Comparison of ENCODE assay signal across 14 cellular contexts in the genomic region with DNA sequence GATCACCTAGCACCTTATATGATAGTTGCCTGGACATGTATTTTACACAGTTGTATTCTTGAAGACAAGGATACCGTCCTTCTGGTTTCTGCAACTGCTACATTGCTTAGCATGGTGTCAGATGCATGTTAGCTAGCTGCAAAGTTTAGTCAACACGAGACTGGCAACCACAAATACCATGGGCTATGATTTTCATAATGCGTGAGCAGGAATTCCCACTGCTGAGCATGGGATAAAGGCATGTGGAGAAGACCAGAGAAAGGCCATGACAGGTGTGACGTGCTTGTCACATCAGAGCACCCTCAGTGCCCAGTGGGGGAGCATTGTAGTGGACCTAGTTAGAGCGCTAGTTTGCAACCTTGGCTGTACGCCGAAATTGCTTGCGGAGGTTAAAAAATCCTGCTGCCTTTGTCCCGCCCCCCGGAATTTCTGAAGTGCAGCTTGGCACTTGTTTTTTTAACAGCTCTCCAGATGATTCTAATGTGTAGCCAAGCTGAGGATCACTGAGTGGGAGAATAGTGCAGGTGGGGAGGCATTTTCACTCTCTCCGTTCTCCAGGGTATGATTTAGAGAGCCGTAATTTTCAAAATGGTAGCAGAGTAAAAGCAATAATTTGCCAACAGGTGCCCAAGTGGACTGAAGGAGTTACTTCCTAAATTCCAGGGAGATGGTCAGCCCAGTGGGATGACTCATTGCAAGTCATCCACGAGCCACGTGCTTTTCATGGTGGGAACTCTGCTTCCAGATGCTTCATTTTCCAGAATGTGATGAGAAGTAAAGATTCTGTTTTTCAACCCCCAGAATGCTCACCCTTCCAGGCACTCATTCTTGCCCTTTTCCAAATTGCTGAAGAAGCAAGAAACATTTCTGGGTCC.
DNase-seq lines count a peak whose midpoint lies in the region; FAIRE-seq and TF ChIP-seq lines count a peak whose summit lies in the region.
"Had no signal": no experiment of that assay in that cellular context is flagged by ENCODE, and none has a peak within 500 bp of the region (broad histone marks: within the 10 kb centered on the region; RNA-seq: fewer than 3 reads in every experiment).

No MANE protein-coding gene starts in this region.

- POLR2A ChIA-PET in endothelial cell of umbilical vein (lab: Charles Lee) (no interaction called here), A673 (lab: Charles Lee; ENCODE audit: low non-redundant PET) (no interaction called here)

- no peak overlapping the region for H3K27ac ChIP-seq in GM23248
- no peak overlapping the region for H3K27ac ChIP-seq in endothelial cell of umbilical vein (ENCODE audit: insufficient read depth, low read depth, low read length)
- H3K27ac ChIP-seq in uterus = no peak overlapping the region
- no peak overlapping the region for H3K27ac ChIP-seq in A673 (ENCODE audit: low read depth, low read length, poor library complexity, severe bottlenecking)
- H3K27ac ChIP-seq: gastroesophageal sphincter, lower lobe of right lung, transverse colon had no signal

- H3K4me3 ChIP-seq in GM23248 = no peak overlapping the region
- H3K4me3 ChIP-seq in endothelial cell of umbilical vein (replicated peaks in 1 of 3; ENCODE audit: insufficient read depth in 1 of 3, low read depth in 1 of 3, low read length in 3 of 3) = no peak overlapping the region
- H3K4me3 ChIP-seq in uterus = no peak overlapping the region
- H3K4me3 ChIP-seq in A673 (ENCODE audit: low read depth, low read length, poor library complexity, severe bottlenecking) = no peak overlapping the region
- H3K4me3 ChIP-seq: gastroesophageal sphincter, lower lobe of right lung, transverse colon had no signal

- H3K27me3 ChIP-seq in GM23248 (replicated peaks; ENCODE audit: insufficient read depth) = no peaks in the 10 kb centered on the region
- no peaks in the 10 kb centered on the region for H3K27me3 ChIP-seq in endothelial cell of umbilical vein (ENCODE audit: control insufficient read depth in 2 of 2, insufficient read depth in 2 of 2, low read length in 2 of 2)
- H3K27me3 ChIP-seq in uterus = no peaks in the 10 kb centered on the region
- H3K27me3 ChIP-seq in A673 (replicated peaks; ENCODE audit: insufficient read depth, low read depth, low read length, poor library complexity) = no peaks in the 10 kb centered on the region
- H3K27me3 ChIP-seq: gastroesophageal sphincter, transverse colon had no signal

- H3K79me2 ChIP-seq in GM23248 (ENCODE audit: insufficient read depth) (no peaks in the 10 kb centered on the region), endothelial cell of umbilical vein (ENCODE audit: control insufficient read depth, insufficient read depth, low read length) (no peaks in the 10 kb centered on the region)

- no peak for FAIRE-seq in endothelial cell of umbilical vein (lab: Jason Lieb, UNC)

- H3K9me3 ChIP-seq in GM23248 (ENCODE audit: low read depth) (no peaks in the 10 kb centered on the region), endothelial cell of umbilical vein (replicated peaks; ENCODE audit: control insufficient read depth, insufficient read depth, low read length) (no peaks in the 10 kb centered on the region), uterus (no peaks in the 10 kb centered on the region), A673 (ENCODE audit: low read depth, low read length, poor library complexity, severe bottlenecking) (no peaks in the 10 kb centered on the region)
- H3K9me3 ChIP-seq: gastroesophageal sphincter, lower lobe of right lung, transverse colon had no signal

- no peak overlapping the region for H3K4me2 ChIP-seq in GM23248 (ENCODE audit: unreplicated experiment)
- no peak overlapping the region for H3K4me2 ChIP-seq in endothelial cell of umbilical vein (ENCODE audit: insufficient read depth, low read length)

- peaks cover 10% of the 10 kb centered on the region for H3K4me1 ChIP-seq in GM23248 (ENCODE audit: insufficient read depth)
- H3K4me1 ChIP-seq in endothelial cell of umbilical vein (ENCODE audit: control insufficient read depth, extremely low read depth, insufficient read depth, low read length) = no peaks in the 10 kb centered on the region
- no peaks in the 10 kb centered on the region for H3K4me1 ChIP-seq in uterus
- no peaks in the 10 kb centered on the region for H3K4me1 ChIP-seq in A673 (ENCODE audit: insufficient read depth, low read length, poor library complexity, severe bottlenecking)
- H3K4me1 ChIP-seq: gastroesophageal sphincter, lower lobe of right lung, transverse colon had no signal

- intact Hi-C loops in endothelial cell of umbilical vein (cut with micrococcal nuclease) (no loop called here), uterus (cut with DNase I; ENCODE audit: low total_unique reads) (no loop called here), A673 (cut with micrococcal nuclease; ENCODE audit: unreplicated experiment) (no loop called here)

- 0 out of 2 replicates have a peak, but pooled peaks cover 8% of the 10 kb centered on the region for H3F3A ChIP-seq in GM23248 (ENCODE audit: insufficient read depth)

- BruUV-seq in endothelial cell of umbilical vein (replicated peaks; lab: Mats Ljungman, UMichigan) (no TSS peak), A673 (replicated peaks; lab: Mats Ljungman, UMichigan) (no TSS peak)

- WGBS in GM23248 (ENCODE audit: low coverage in 1 of 2, low lambda C conversion rate in 2 of 2, missing lambda C conversion rate in 2 of 2), 2 experiments = 30 to 33% methylated on average over 14 of the region's 14 CpGs

- dilution Hi-C loops in endothelial cell of umbilical vein (cut with MboI; ENCODE audit: extremely low pct_ligation_motif_present, low sequenced_read_pairs) = no loop called here

- TF ChIP-seq POLR2A in endothelial cell of umbilical vein (IDR thresholded peaks at IDR 0.05; ENCODE audit: low read depth, low read length) = no peak
- no peak for TF ChIP-seq POLR2A in uterus (IDR thresholded peaks at IDR 0.05)

- in situ Hi-C loops in GM23248 (cut with MboI) = no loop called here

- H3K9ac ChIP-seq in GM23248 (no peak overlapping the region), endothelial cell of umbilical vein (replicated peaks; ENCODE audit: extremely low read depth, insufficient read depth, low read length) (no peak overlapping the region)

- no peaks in the 10 kb centered on the region for H3K9me1 ChIP-seq in endothelial cell of umbilical vein (replicated peaks; ENCODE audit: control insufficient read depth, extremely low read depth, insufficient read depth, low read length)

- H4K20me1 ChIP-seq in GM23248 (ENCODE audit: insufficient read depth) (no peaks in the 10 kb centered on the region), endothelial cell of umbilical vein (replicated peaks; ENCODE audit: control insufficient read depth, extremely low read depth, insufficient read depth, low read length) (no peaks in the 10 kb centered on the region)

- TF ChIP-seq CTCF in endothelial cell of umbilical vein (IDR thresholded peaks at IDR 0.05; ENCODE audit: extremely low read depth in 1 of 2, insufficient read depth in 1 of 2, low read depth in 1 of 2, low read length in 2 of 2) (no peak), uterus (IDR thresholded peaks at IDR 0.05) (no peak), A673 (conservative IDR thresholded peaks at IDR 0.05; ENCODE audit: low read depth, low read length) (no peak)

- DNase-seq in GM23248 (peak; percentile 88), NCI-H2227 treated with DMSO at 0.1 percent for 48 hours (lab: John Stamatoyannopoulos, UW) (peak; percentile 75), endothelial cell of umbilical vein (ENCODE audit: low read depth, low spot score) (no peak), renal cortical epithelial cell (ENCODE audit: low read depth) (peak; percentile 72), uterus (no peak), A673 (ENCODE audit: low spot score) (no peak), SHP77 (lab: John Stamatoyannopoulos, UW) (no peak), DMS153 (lab: John Stamatoyannopoulos, UW) (no peak)
- DNase-seq: activated T-cell treated with anti-CD3 and anti-CD28 coated beads, Interleukin-2, amount 50 U/mL, for 4 hours; central memory CD4-positive, alpha-beta T cell; lower lobe of right lung; RPMI8226; transverse colon had no signal

- H3K36me3 ChIP-seq in GM23248 (ENCODE audit: low read depth) (no peaks in the 10 kb centered on the region), endothelial cell of umbilical vein (ENCODE audit: control insufficient read depth in 2 of 2, extremely low read depth in 1 of 2, insufficient read depth in 2 of 2, low read length in 2 of 2) (no peaks in the 10 kb centered on the region), uterus (no peaks in the 10 kb centered on the region), A673 (ENCODE audit: insufficient read depth, low read length, poor library complexity, severe bottlenecking) (no peaks in the 10 kb centered on the region)
- H3K36me3 ChIP-seq: gastroesophageal sphincter, lower lobe of right lung, transverse colon had no signal

- H2AFZ ChIP-seq in GM23248 (no peak overlapping the region), endothelial cell of umbilical vein (ENCODE audit: low read depth, low read length) (no peak overlapping the region)

- H3K9me2 ChIP-seq in GM23248 (ENCODE audit: insufficient read depth) = no peaks in the 10 kb centered on the region

- CTCF ChIA-PET in endothelial cell of umbilical vein (lab: Charles Lee) = interaction anchor here (0.6 kb wide), 1 partner anchor 192 kb away, joined by 5 read pairs; no protein-coding TSS in a partner anchor
- CTCF ChIA-PET in A673 (lab: Charles Lee) = no interaction called here

TF ChIP-seq in endothelial cell of umbilical vein, 7 proteins besides CTCF, POLR2A, EP300 and RAD21:
- TF ChIP-seq FOS (IDR thresholded peaks at IDR 0.05; ENCODE audit: borderline replicate concordance, insufficient read depth, low read length) (peak; percentile 7), POLR2AphosphoS5 (IDR thresholded peaks at IDR 0.05; ENCODE audit: insufficient read depth, low read depth, low read length) (no peak)

Comparison
In these comparisons a context has a peak if more than half of its experiments do, and no peak if none do; other contexts are left out.
1. DNase-seq: peak in GM23248 (single experiment), NCI-H2227 treated with DMSO at 0.1 percent for 48 hours (single experiment) and renal cortical epithelial cell (single experiment); none in endothelial cell of umbilical vein (single experiment), uterus (0 of 2), A673 (single experiment), SHP77 (0 of 2) and DMS153 (single experiment).